ENCODE assay signal across 16 cellular contexts in genomic region chr10:17713133-17713532, GRCh38. TPM values are rescaled to one million over a fixed set of nuclear protein-coding genes. Genes with fewer than 3 reads are reported as not detected.
DNase-seq lines count a peak whose midpoint lies in the region; ATAC-seq and TF ChIP-seq lines count a peak whose summit lies in the region.
"Had no signal": no experiment of that assay in that cellular context is flagged by ENCODE, and none has a peak within 500 bp of the region (broad histone marks: within the 10 kb centered on the region; RNA-seq: fewer than 3 reads in every experiment).

No MANE protein-coding gene starts in this region.

- H3K36me3 Mint-ChIP-seq in nephron (ENCODE audit: low read depth) (peaks cover 78% of the 10 kb centered on the region), immature natural killer cell (peaks cover 22 to 51% (median 24%) of the 10 kb centered on the region in 3 donors)

- no peaks in the 10 kb centered on the region for H3K27me3 Mint-ChIP-seq in nephron (ENCODE audit: low read depth)
- H3K27me3 Mint-ChIP-seq in immature natural killer cell (ENCODE audit: low read depth in 3 of 3), result no peaks in the 10 kb centered on the region
- H3K27me3 Mint-ChIP-seq: CD8-positive, alpha-beta memory T cell had no signal

- H3K4me1 Mint-ChIP-seq in nephron (no peaks in the 10 kb centered on the region), immature natural killer cell (no peaks in the 10 kb centered on the region)
- H3K4me1 Mint-ChIP-seq: CD8-positive, alpha-beta memory T cell had no signal

- peaks cover 5% of the 10 kb centered on the region for H3K9me3 Mint-ChIP-seq in nephron
- no peaks in the 10 kb centered on the region for H3K9me3 Mint-ChIP-seq in immature natural killer cell
- H3K9me3 Mint-ChIP-seq: CD8-positive, alpha-beta memory T cell had no signal

- no peak for TF ChIP-seq CTCF in nephron (IDR thresholded peaks at IDR 0.05; ENCODE audit: unreplicated experiment in 3 of 3)

- H3K27ac Mint-ChIP-seq in nephron (peak overlapping the region; percentile 4 to 85 (median 71)), immature natural killer cell (no peak overlapping the region)

- ATAC-seq in Right ventricle myocardium inferior (peak; percentile 31), HG02759 (IDR thresholded peaks at IDR 0.05; ENCODE audit: unreplicated experiment) (no peak)
- ATAC-seq: A549, PC-3 had no signal

- no peak for DNase-seq in Right ventricle myocardium inferior (ENCODE audit: missing footprints)
- DNase-seq in cardiac septum (ENCODE audit: low spot score), result no peak
- peak; percentile 31 for DNase-seq in globus pallidus (ENCODE audit: low spot score)
- no peak for DNase-seq in NCI-H510A treated with DMSO at 0.1 percent for 48 hours (lab: John Stamatoyannopoulos, UW)
- no peak for DNase-seq in NCI-H1417 treated with DMSO at 0.1 percent for 48 hours (lab: John Stamatoyannopoulos, UW)
- DNase-seq in immature natural killer cell, result no peak
- DNase-seq: activated gamma-delta T cell; CD8-positive, alpha-beta memory T cell; foreskin melanocyte; NCI-H187; NCI-H524; PC-3; WERI-Rb-1 had no signal

- intact Hi-C loops in Right ventricle myocardium inferior (cut with DNase I) (no loop called here), cardiac septum (cut with DNase I) (no loop called here)

- peak overlapping the region; percentile 80 to 84 (median 81) for H3K4me3 Mint-ChIP-seq in nephron
- no peak overlapping the region for H3K4me3 Mint-ChIP-seq in immature natural killer cell
- H3K4me3 Mint-ChIP-seq: CD8-positive, alpha-beta memory T cell had no signal

RNA-seq across cellular contexts. Expression of gene TMEM236, which starts 38.9 kb away (rescaled TPM):
- 0.51 TPM for total RNA-seq in Right ventricle myocardium inferior
- total RNA-seq in cardiac septum, result 0.54 TPM
- under 1 TPM in 1 of 3 donors, not detected in 2; 0.07 TPM for polyA plus RNA-seq in immature natural killer cell
- polyA plus RNA-seq: CD8-positive, alpha-beta memory T cell had no signal

Comparison
In these comparisons a context has a peak if more than half of its experiments do, and no peak if none do; other contexts are left out.
1. H3K27ac Mint-ChIP-seq: peak in nephron (3 of 3); none in immature natural killer cell (0 of 6).
2. H3K4me3 Mint-ChIP-seq: peak in nephron (3 of 3); none in immature natural killer cell (0 of 5).